16 cellular contexts compared by ENCODE assay signal in genomic region chr7:155295511-155295910, GRCh38. TPM values are rescaled to one million over a fixed set of nuclear protein-coding genes. Genes with fewer than 3 reads are reported as not detected.
DNase-seq lines count a peak whose midpoint lies in the region; ATAC-seq lines count a peak whose summit lies in the region.
"Had no signal": no experiment of that assay in that cellular context is flagged by ENCODE, and none has a peak within 500 bp of the region (broad histone marks: within the 10 kb centered on the region; RNA-seq: fewer than 3 reads in every experiment).

No MANE protein-coding gene starts in this region.

- peaks cover 3% of the 10 kb centered on the region for H3K9me3 Mint-ChIP-seq in activated CD4-positive, alpha-beta memory T cell treated with anti-CD3 and anti-CD28 coated beads, Interleukin-2, amount 10 ng/mL, durations not matched to agents 7 days and 5 days
- no peaks in the 10 kb centered on the region for H3K9me3 Mint-ChIP-seq in naive thymus-derived CD8-positive, alpha-beta T cell

- POLR2A ChIA-PET in activated CD4-positive, alpha-beta memory T cell treated with anti-CD3 and anti-CD28 coated beads, Interleukin-2, amount 10 ng/mL, durations not matched to agents 7 days and 5 days (lab: Charles Lee): interaction anchor here (2.7 to 5.8 kb wide), 7 partner anchors 10 to 367 kb away, joined by 12 to 305 read pairs (median 40); partner anchors contain the start of genes PAXIP1 and RBM33
- POLR2A ChIA-PET in naive thymus-derived CD8-positive, alpha-beta T cell (lab: Charles Lee): interaction anchor here (4.0 to 4.4 kb wide), 2 partner anchors 8 to 48 kb away, joined by 36 to 40 read pairs; no protein-coding TSS in a partner anchor

- peaks cover 41% of the 10 kb centered on the region for H3K36me3 Mint-ChIP-seq in activated CD4-positive, alpha-beta memory T cell treated with anti-CD3 and anti-CD28 coated beads, Interleukin-2, amount 10 ng/mL, durations not matched to agents 7 days and 5 days (ENCODE audit: low read depth)
- H3K36me3 Mint-ChIP-seq in naive thymus-derived CD8-positive, alpha-beta T cell: peaks cover 0 to 4% (median 0%) of the 10 kb centered on the region in 3 donors

- H3K27ac ChIP-seq in KOPT-K1 (ENCODE audit: low read depth, low read length, poor library complexity, severe bottlenecking): peak overlapping the region; percentile 98
- H3K27ac ChIP-seq: SJCRH30, WERI-Rb-1 had no signal

- peak overlapping the region; percentile 98 for H3K27ac Mint-ChIP-seq in activated CD4-positive, alpha-beta memory T cell treated with anti-CD3 and anti-CD28 coated beads, Interleukin-2, amount 10 ng/mL, durations not matched to agents 7 days and 5 days
- peak overlapping the region in 7 of 10 donors; percentile 10 to 93 (median 35) for H3K27ac Mint-ChIP-seq in naive thymus-derived CD8-positive, alpha-beta T cell

- no peak for ATAC-seq in naive thymus-derived CD8-positive, alpha-beta T cell
- no peak for ATAC-seq in HG02798 (IDR thresholded peaks at IDR 0.05; ENCODE audit: poor library complexity, unreplicated experiment)

- H3K9me3 ChIP-seq in KOPT-K1 (ENCODE audit: insufficient read depth, low read length, poor library complexity, severe bottlenecking): no peaks in the 10 kb centered on the region
- H3K9me3 ChIP-seq: SJCRH30 had no signal

- CTCF ChIA-PET in activated CD4-positive, alpha-beta memory T cell treated with anti-CD3 and anti-CD28 coated beads, Interleukin-2, amount 10 ng/mL, durations not matched to agents 7 days and 5 days (lab: Charles Lee): interaction anchor here (2.0 to 4.8 kb wide), 4 partner anchors 13 to 103 kb away, joined by 6 to 58 read pairs (median 11); no protein-coding TSS in a partner anchor

- no peak overlapping the region for H3K4me3 Mint-ChIP-seq in activated CD4-positive, alpha-beta memory T cell treated with anti-CD3 and anti-CD28 coated beads, Interleukin-2, amount 10 ng/mL, durations not matched to agents 7 days and 5 days
- H3K4me3 Mint-ChIP-seq in naive thymus-derived CD8-positive, alpha-beta T cell: peak overlapping the region in 3 of 10 donors; percentile 26 to 85 (median 82)

- H3K4me1 Mint-ChIP-seq in activated CD4-positive, alpha-beta memory T cell treated with anti-CD3 and anti-CD28 coated beads, Interleukin-2, amount 10 ng/mL, durations not matched to agents 7 days and 5 days: peaks cover 54% of the 10 kb centered on the region
- peaks cover 27 to 44% (median 34%) of the 10 kb centered on the region in 4 donors for H3K4me1 Mint-ChIP-seq in naive thymus-derived CD8-positive, alpha-beta T cell

- peaks cover 2% of the 10 kb centered on the region for H3K27me3 Mint-ChIP-seq in activated CD4-positive, alpha-beta memory T cell treated with anti-CD3 and anti-CD28 coated beads, Interleukin-2, amount 10 ng/mL, durations not matched to agents 7 days and 5 days
- peaks cover 0 to 3% (median 0%) of the 10 kb centered on the region in 5 donors for H3K27me3 Mint-ChIP-seq in naive thymus-derived CD8-positive, alpha-beta T cell

- H3K36me3 ChIP-seq in KOPT-K1 (ENCODE audit: insufficient read depth, low read length): peaks cover 20% of the 10 kb centered on the region
- H3K36me3 ChIP-seq: SJCRH30, WERI-Rb-1 had no signal

- peak; percentile 17 for DNase-seq in NCI-H345 (lab: John Stamatoyannopoulos, UW)
- no peak for DNase-seq in NCI-H345 treated with DMSO at 0.1 percent for 48 hours (lab: John Stamatoyannopoulos, UW; ENCODE audit: unreplicated experiment)
- DNase-seq in activated CD4-positive, alpha-beta memory T cell treated with anti-CD3 and anti-CD28 coated beads, Interleukin-2, amount 10 ng/mL, durations not matched to agents 7 days and 5 days: no peak
- no peak for DNase-seq in naive thymus-derived CD8-positive, alpha-beta T cell
- no peak for DNase-seq in superior temporal gyrus (ENCODE audit: extremely low spot score)
- DNase-seq in posterior cingulate gyrus: no peak
- DNase-seq: 8988T; activated T-cell treated with anti-CD3 and anti-CD28 coated beads, Interleukin-2, amount 50 U/mL, for 1 hour; GOT3; Kasumi-1; NCI-H1930; nucleus accumbens; SJCRH30; WERI-Rb-1 had no signal

- intact Hi-C loops in posterior cingulate gyrus (cut with DNase I): loop anchor here (5.0 to 10.0 kb wide), 3 partner anchors 159 to 293 kb away; partner anchors contain the start of genes EN2, HTR5A and PAXIP1

RNA-seq across cellular contexts. Expression of gene INSIG1, which starts 2.2 kb away (rescaled TPM):
- total RNA-seq in activated CD4-positive, alpha-beta memory T cell treated with anti-CD3 and anti-CD28 coated beads, Interleukin-2, amount 10 ng/mL, durations not matched to agents 7 days and 5 days: 100 to 1,000 TPM; 276 to 283 TPM
- 10 to 100 TPM; 50.3 to 53.0 TPM for total RNA-seq in naive thymus-derived CD8-positive, alpha-beta T cell
- 10 to 100 TPM; 25.5 to 33.6 (median 33.0) TPM for polyA plus RNA-seq in naive thymus-derived CD8-positive, alpha-beta T cell

Comparison
In these comparisons a context has a peak if more than half of its experiments do, and no peak if none do; other contexts are left out.
1. RNA of gene INSIG1, which starts 2.2 kb away (total RNA-seq): 276 to 283 TPM in activated CD4-positive, alpha-beta memory T cell treated with anti-CD3 and anti-CD28 coated beads, Interleukin-2, amount 10 ng/mL, durations not matched to agents 7 days and 5 days; 50.3 to 53.0 TPM in naive thymus-derived CD8-positive, alpha-beta T cell; every median in the first group is over 4 times any median in the second.